19 cellular contexts compared by ENCODE assay signal in the genomic region with DNA sequence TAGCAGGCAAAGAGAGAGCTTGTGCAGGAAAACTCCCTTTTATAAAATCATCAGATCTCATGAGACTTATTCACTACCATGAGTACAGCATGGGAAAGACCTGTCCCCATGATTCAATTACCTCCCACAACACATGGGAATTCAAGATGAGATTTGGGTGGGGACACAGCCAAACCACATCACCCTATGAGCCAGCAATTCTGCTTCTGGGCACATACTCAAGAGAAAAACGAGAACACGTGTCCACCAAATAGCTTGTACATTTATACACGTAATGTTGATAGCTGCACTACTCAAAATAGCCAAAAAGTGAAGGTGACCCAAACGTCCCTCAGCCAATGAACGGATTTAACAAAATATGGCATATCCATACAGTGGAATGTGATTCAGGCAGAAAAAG.
A peak's percentile ranks its signal among the peaks of the same experiment; 100 is the strongest.
DNase-seq lines count a peak whose midpoint lies in the region; FAIRE-seq and TF ChIP-seq lines count a peak whose summit lies in the region.
"Had no signal": no experiment of that assay in that cellular context is flagged by ENCODE, and none has a peak within 500 bp of the region (broad histone marks: within the 10 kb centered on the region; RNA-seq: fewer than 3 reads in every experiment).

No MANE protein-coding gene starts in this region.

- POLR2A ChIA-PET in OCI-LY7 (lab: Charles Lee): no interaction called here

- intact Hi-C loops in OCI-LY7 (cut with micrococcal nuclease; ENCODE audit: unreplicated experiment): no loop called here

- H3K36me3 ChIP-seq in BLaER1: peaks cover 51% of the 10 kb centered on the region
- H3K36me3 ChIP-seq in brain microvascular endothelial cell (replicated peaks): no peaks in the 10 kb centered on the region
- H3K36me3 ChIP-seq in OCI-LY7 (ENCODE audit: insufficient read depth, low read length): no peaks in the 10 kb centered on the region; the same call in 1 of the 2 replicates
- H3K36me3 ChIP-seq: adrenal gland, neural progenitor cell, right lobe of liver had no signal

- no peak for TF ChIP-seq POLR2A in H54 (IDR thresholded peaks at IDR 0.05; ENCODE audit: low read depth, low read length)

- in situ Hi-C loops in brain microvascular endothelial cell (cut with HindIII; ENCODE audit: low pct_ligation_motif_present, low sequenced_read_pairs): no loop called here

- no peaks in the 10 kb centered on the region for H3K79me2 ChIP-seq in OCI-LY7 (ENCODE audit: insufficient read depth, low read depth, low read length)

- H3K4me1 ChIP-seq in BLaER1 (peaks cover 56% of the 10 kb centered on the region), OCI-LY7 (ENCODE audit: insufficient read depth, low read length, poor library complexity, severe bottlenecking) (peaks cover 17% of the 10 kb centered on the region)
- H3K4me1 ChIP-seq: adrenal gland, neural progenitor cell, right lobe of liver had no signal

- DNase-seq in LHCN-M2 (ENCODE audit: low read depth): peak; percentile 64
- peak; percentile 28 to 77 for DNase-seq in cardiac fibroblast (ENCODE audit: low read depth in 2 of 2)
- DNase-seq in foreskin fibroblast: peak; percentile 65 to 84
- no peak for DNase-seq in brain microvascular endothelial cell
- no peak for DNase-seq in activated T-cell treated with anti-CD3 and anti-CD28 coated beads, Interleukin-2, amount 50 U/mL, for 1 hour
- no peak for DNase-seq in H54 (ENCODE audit: insufficient read length, low spot score)
- no peak for DNase-seq in OCI-LY7 (ENCODE audit: low spot score)
- DNase-seq: activated CD4-positive, alpha-beta memory T cell treated with anti-CD3 and anti-CD28 coated beads for 36 hours; activated effector memory CD4-positive, alpha-beta T cell treated with anti-CD3 and anti-CD28 coated beads, Interleukin-2, amount 50 U/mL, for 16 hours; adrenal gland; lower lobe of right lung; NCI-H1436; NCI-H524; right lobe of liver; stimulated activated naive CD4-positive, alpha-beta T cell treated with Interleukin-2 at 50 U/mL for 16 hours; T-helper 1 cell had no signal

- CTCF ChIA-PET in OCI-LY7 (lab: Charles Lee; ENCODE audit: unreplicated experiment): no interaction called here

- FAIRE-seq in H54 (lab: Jason Lieb, UNC): no peak
- FAIRE-seq: endothelial cell of umbilical vein had no signal

- no TSS peak for BruUV-seq in OCI-LY7 (replicated peaks; lab: Mats Ljungman, UMichigan)

- no peaks in the 10 kb centered on the region for H3K27me3 ChIP-seq in BLaER1
- no peaks in the 10 kb centered on the region for H3K27me3 ChIP-seq in brain microvascular endothelial cell (replicated peaks)
- H3K27me3 ChIP-seq: adrenal gland, neural progenitor cell, right lobe of liver had no signal

- H4K20me1 ChIP-seq in BLaER1 (no peaks in the 10 kb centered on the region), OCI-LY7 (ENCODE audit: insufficient read depth, low read length) (no peaks in the 10 kb centered on the region)

- no peak overlapping the region for H3K9ac ChIP-seq in BLaER1
- H3K9ac ChIP-seq: neural progenitor cell had no signal

- TF ChIP-seq CTCF in cardiac fibroblast (IDR thresholded peaks at IDR 0.05; ENCODE audit: low read depth, low read length) (no peak), foreskin fibroblast (IDR thresholded peaks at IDR 0.05; ENCODE audit: low read depth, low read length) (no peak), brain microvascular endothelial cell (IDR thresholded peaks at IDR 0.05; ENCODE audit: low read depth, low read length, missing control alignments) (no peak), OCI-LY7 (conservative IDR thresholded peaks at IDR 0.05; ENCODE audit: low read length) (no peak)

- no peak overlapping the region for H2AFZ ChIP-seq in OCI-LY7 (ENCODE audit: low read length)
- H2AFZ ChIP-seq: neural progenitor cell had no signal

- H3K4me2 ChIP-seq in BLaER1 (peak overlapping the region; percentile 66; the same call in 1 of the 2 replicates), OCI-LY7 (ENCODE audit: low read length) (no peak overlapping the region)
- H3K4me2 ChIP-seq: neural progenitor cell had no signal

- no peaks in the 10 kb centered on the region for H3K9me2 ChIP-seq in OCI-LY7 (ENCODE audit: insufficient read depth, low read length)

- H3K27ac ChIP-seq in BLaER1: no peak overlapping the region
- H3K27ac ChIP-seq in brain microvascular endothelial cell: no peak overlapping the region
- no peak overlapping the region for H3K27ac ChIP-seq in OCI-LY7 (ENCODE audit: low read depth, low read length, poor library complexity, severe bottlenecking)
- H3K27ac ChIP-seq: adrenal gland, lower lobe of right lung, neural progenitor cell, right lobe of liver had no signal

- H3K9me3 ChIP-seq in BLaER1 (peaks cover 59% of the 10 kb centered on the region), OCI-LY7 (ENCODE audit: low read length) (no peaks in the 10 kb centered on the region)
- H3K9me3 ChIP-seq: adrenal gland, lower lobe of right lung, right lobe of liver had no signal

- H3K4me3 ChIP-seq in BLaER1: 0 out of 2 replicates have a peak overlapping the region, but pooled peaks have one; percentile 15
- H3K4me3 ChIP-seq in cardiac fibroblast (replicated peaks in 1 of 2; ENCODE audit: low read depth in 2 of 2, low read length in 2 of 2): no peak overlapping the region
- no peak overlapping the region for H3K4me3 ChIP-seq in foreskin fibroblast (ENCODE audit: low read depth in 1 of 2, low read length in 2 of 2)
- H3K4me3 ChIP-seq in brain microvascular endothelial cell (ENCODE audit: low read depth, low read length): no peak overlapping the region
- no peak overlapping the region for H3K4me3 ChIP-seq in OCI-LY7 (ENCODE audit: low read depth, low read length, poor library complexity, severe bottlenecking)
- H3K4me3 ChIP-seq: adrenal gland, lower lobe of right lung, neural progenitor cell, right lobe of liver had no signal

Comparison
In these comparisons a context has a peak if more than half of its experiments do, and no peak if none do; other contexts are left out.
1. DNase-seq: peak in LHCN-M2 (single experiment), cardiac fibroblast (2 of 2) and foreskin fibroblast (2 of 2); none in brain microvascular endothelial cell (single experiment), activated T-cell treated with anti-CD3 and anti-CD28 coated beads, Interleukin-2, amount 50 U/mL, for 1 hour (single experiment), H54 (single experiment) and OCI-LY7 (single experiment).